1 cellular context compared by ENCODE assay signal in genomic region chr1:247210386-247211117, GRCh38.
TF ChIP-seq lines count a peak whose summit lies in the region.

No MANE protein-coding gene starts in this region.

TF ChIP-seq in GM12878, 131 proteins besides CTCF, POLR2A, EP300 and RAD21 (continued from another document):
- TF ChIP-seq YBX1 (IDR thresholded peaks at IDR 0.05), result no peak
- TF ChIP-seq TCF7 (IDR thresholded peaks at IDR 0.05; ENCODE audit: borderline replicate concordance), result no peak
